ENCODE assay signal across 18 cellular contexts in genomic region chr19:42297034-42297433, GRCh38. TPM values are rescaled to one million over a fixed set of nuclear protein-coding genes. Genes with fewer than 3 reads are reported as not detected.
"Had no signal": no experiment of that assay in that cellular context is flagged by ENCODE, and none has a peak within 500 bp of the region (broad histone marks: within the 10 kb centered on the region; RNA-seq: fewer than 3 reads in every experiment).

No MANE protein-coding gene starts in this region.

- H3K4me3 ChIP-seq: breast epithelium, esophagus squamous epithelium, mucosa of descending colon, upper lobe of right lung had no signal

- H3K36me3 ChIP-seq: breast epithelium had no signal

- H3K27me3 ChIP-seq: breast epithelium, esophagus squamous epithelium, upper lobe of right lung had no signal

- ATAC-seq: activated CD4-positive, alpha-beta T cell treated with anti-CD3 and anti-CD28 coated beads for 36 hours; mucosa of descending colon; natural killer cell; upper lobe of right lung had no signal

- H3K27me3 Mint-ChIP-seq: activated CD4-positive, alpha-beta T cell treated with anti-CD3 and anti-CD28 coated beads for 36 hours; activated naive CD8-positive, alpha-beta T cell treated with anti-CD3 and anti-CD28 coated beads, Interleukin-2, amount 10 ng/mL, durations not matched to agents 7 days and 5 days; stimulated activated naive CD8-positive, alpha-beta T cell treated with anti-CD3 and anti-CD28 coated beads, Interleukin-15, Interleukin-2, amounts not matched to agents 100 ng/mL and 50 ng/mL, for 24 hours had no signal

- H3K9me3 ChIP-seq: breast epithelium, esophagus squamous epithelium, mucosa of descending colon, upper lobe of right lung had no signal

- DNase-seq: activated CD4-positive, alpha-beta T cell treated with anti-CD3 and anti-CD28 coated beads for 36 hours; activated CD8-positive, alpha-beta memory T cell treated with anti-CD3 and anti-CD28 coated beads for 24 hours; activated effector memory CD4-positive, alpha-beta T cell treated with Interleukin-2 at 50 U/mL for 16 hours; activated naive CD8-positive, alpha-beta T cell treated with anti-CD3 and anti-CD28 coated beads, Interleukin-2, amount 10 ng/mL, durations not matched to agents 7 days and 5 days; activated T-cell treated with anti-CD3 and anti-CD28 coated beads for 4 hours; anterior cingulate cortex; esophagus squamous epithelium; foreskin fibroblast; glutamatergic neuron; mucosa of descending colon; natural killer cell; stimulated activated CD4-positive, alpha-beta T cell treated with anti-CD3 and anti-CD28 coated beads, Interleukin-12 subunit alpha, Interleukin-12 subunit beta, amount 100 ng/mL, for 4 hours; T1000; upper lobe of right lung had no signal

- H3K4me3 Mint-ChIP-seq: activated CD4-positive, alpha-beta T cell treated with anti-CD3 and anti-CD28 coated beads for 36 hours; activated naive CD8-positive, alpha-beta T cell treated with anti-CD3 and anti-CD28 coated beads, Interleukin-2, amount 10 ng/mL, durations not matched to agents 7 days and 5 days; natural killer cell; stimulated activated naive CD8-positive, alpha-beta T cell treated with anti-CD3 and anti-CD28 coated beads, Interleukin-15, Interleukin-2, amounts not matched to agents 100 ng/mL and 50 ng/mL, for 24 hours had no signal

- H3K27ac Mint-ChIP-seq: activated CD4-positive, alpha-beta T cell treated with anti-CD3 and anti-CD28 coated beads for 36 hours; natural killer cell; stimulated activated naive CD8-positive, alpha-beta T cell treated with anti-CD3 and anti-CD28 coated beads, Interleukin-15, Interleukin-2, amounts not matched to agents 100 ng/mL and 50 ng/mL, for 24 hours had no signal

- H3K27ac ChIP-seq: esophagus squamous epithelium, upper lobe of right lung had no signal

- H3K36me3 Mint-ChIP-seq: natural killer cell had no signal

- H3K9me3 Mint-ChIP-seq: activated naive CD8-positive, alpha-beta T cell treated with anti-CD3 and anti-CD28 coated beads, Interleukin-2, amount 10 ng/mL, durations not matched to agents 7 days and 5 days; natural killer cell; stimulated activated naive CD8-positive, alpha-beta T cell treated with anti-CD3 and anti-CD28 coated beads, Interleukin-15, Interleukin-2, amounts not matched to agents 100 ng/mL and 50 ng/mL, for 24 hours had no signal

- H3K4me1 ChIP-seq: breast epithelium, upper lobe of right lung had no signal

RNA-seq across cellular contexts. Expression of gene PRR19, which starts 4.9 kb away (rescaled TPM):
- total RNA-seq: natural killer cell had no signal

RNA-seq across cellular contexts. Expression of gene TMEM145, which starts 16.1 kb away (rescaled TPM):
- total RNA-seq: esophagus squamous epithelium, lung microvascular endothelial cell, natural killer cell, osteoblast had no signal
